8 cellular contexts compared by ENCODE assay signal in genomic region chr2:218569661-218570500, GRCh38. TPM values are rescaled to one million over a fixed set of nuclear protein-coding genes. Genes with fewer than 3 reads are reported as not detected.
DNase-seq lines count a peak whose midpoint lies in the region; ATAC-seq and TF ChIP-seq lines count a peak whose summit lies in the region.

No MANE protein-coding gene starts in this region.

- H3K27ac Mint-ChIP-seq in natural killer cell treated with Interleukin-12 subunit alpha and Interleukin-12 subunit beta and Interleukin-15 and Interleukin-18, amount 100 ng/mL, for 72 hours = peak overlapping the region; percentile 93 to 98

- H3K4me3 ChIP-seq in GM12875 (ENCODE audit: low read depth, low read length) = peak overlapping the region; percentile 78
- H3K4me3 ChIP-seq in SK-N-SH (ENCODE audit: low read depth in 2 of 2, low read length in 1 of 2) = peak overlapping the region; percentile 74 to 79
- H3K4me3 ChIP-seq in epithelial cell of esophagus (ENCODE audit: low read length) = peak overlapping the region; percentile 79

- peak overlapping the region; percentile 97 for H3K4me3 Mint-ChIP-seq in natural killer cell treated with Interleukin-12 subunit alpha and Interleukin-12 subunit beta and Interleukin-15 and Interleukin-18, amount 100 ng/mL, for 72 hours

- TF ChIP-seq CTCF in GM12875 (IDR thresholded peaks at IDR 0.05; ENCODE audit: borderline replicate concordance, insufficient read depth, low read depth, low read length) (no peak), SK-N-SH (IDR thresholded peaks at IDR 0.05) (no peak), epithelial cell of esophagus (IDR thresholded peaks at IDR 0.05; ENCODE audit: insufficient read depth, low read depth, low read length, missing control alignments) (no peak)

- H3K4me1 Mint-ChIP-seq in natural killer cell treated with Interleukin-12 subunit alpha and Interleukin-12 subunit beta and Interleukin-15 and Interleukin-18, amount 100 ng/mL, for 72 hours (ENCODE audit: low read depth in 2 of 2) = peaks cover 39 to 40% of the 10 kb centered on the region in 2 donors

- TF ChIP-seq RAD21 in SK-N-SH (IDR thresholded peaks at IDR 0.05; ENCODE audit: low read length) = no peak

- no peaks in the 10 kb centered on the region for H3K9me3 ChIP-seq in SK-N-SH

- peak overlapping the region; percentile 85 to 88 for H3K27ac ChIP-seq in SK-N-SH (ENCODE audit: low read depth in 2 of 2, low read length in 1 of 2)

- TF ChIP-seq EP300 in SK-N-SH (IDR thresholded peaks at IDR 0.05; ENCODE audit: borderline replicate concordance in 1 of 2, low read depth in 1 of 2, low read length in 1 of 2) = no peak

- H3F3A ChIP-seq in SK-N-SH (replicated peaks; ENCODE audit: insufficient read depth) = peaks cover 22% of the 10 kb centered on the region

- POLR2A ChIA-PET in SK-N-SH (lab: Yijun Ruan, JAX) = interaction anchor here (1.1 kb wide), 1 partner anchor 38 kb away, joined by 6 read pairs; the partner anchor contains the start of gene PLCD4

- H3K4me2 ChIP-seq in SK-N-SH = peak overlapping the region; percentile 82

- H3K9ac ChIP-seq in SK-N-SH = peak overlapping the region; percentile 91

- no peak overlapping the region; the same call in 1 of the 2 replicates for H2AFZ ChIP-seq in SK-N-SH (ENCODE audit: low read depth)

- CTCF ChIA-PET in SK-N-SH (lab: Yijun Ruan, JAX) = interaction anchor here (1.0 to 1.3 kb wide), 3 partner anchors 38 to 78 kb away, joined by 3 to 4 read pairs (median 4); partner anchors contain the start of gene PLCD4

- peaks cover 5 to 14% of the 10 kb centered on the region in 2 experiments; a peak in 2 of 4 replicates for H3K4me1 ChIP-seq in SK-N-SH (ENCODE audit: control insufficient read depth in 1 of 2, insufficient read depth in 2 of 2, low read depth in 1 of 2, low read length in 1 of 2)

- no peaks in the 10 kb centered on the region for H3K9me2 ChIP-seq in SK-N-SH

- H3K36me3 Mint-ChIP-seq in natural killer cell treated with Interleukin-12 subunit alpha and Interleukin-12 subunit beta and Interleukin-15 and Interleukin-18, amount 100 ng/mL, for 72 hours = peaks cover 22% of the 10 kb centered on the region

- 2% methylated on average over 10 of the region's 10 CpGs for WGBS in SK-N-SH (ENCODE audit: low lambda C conversion rate)

- H3K27me3 ChIP-seq in SK-N-SH (ENCODE audit: insufficient read depth) = no peaks in the 10 kb centered on the region

- no peak for ATAC-seq in natural killer cell treated with Interleukin-12 subunit alpha and Interleukin-12 subunit beta and Interleukin-15 and Interleukin-18, amount 100 ng/mL, for 72 hours
- ATAC-seq in GM21515 (IDR thresholded peaks at IDR 0.05; ENCODE audit: unreplicated experiment) = no peak

- no peaks in the 10 kb centered on the region for H3K27me3 Mint-ChIP-seq in natural killer cell treated with Interleukin-12 subunit alpha and Interleukin-12 subunit beta and Interleukin-15 and Interleukin-18, amount 100 ng/mL, for 72 hours

- H3K79me2 ChIP-seq in SK-N-SH (ENCODE audit: insufficient read depth) = peaks cover 97% of the 10 kb centered on the region

- peaks cover 8% of the 10 kb centered on the region; the same call in 1 of the 2 replicates for H4K20me1 ChIP-seq in SK-N-SH (ENCODE audit: insufficient read depth)

- no peaks in the 10 kb centered on the region for H3K9me3 Mint-ChIP-seq in natural killer cell treated with Interleukin-12 subunit alpha and Interleukin-12 subunit beta and Interleukin-15 and Interleukin-18, amount 100 ng/mL, for 72 hours

- H3K36me3 ChIP-seq in SK-N-SH (replicated peaks in 1 of 2; ENCODE audit: control insufficient read depth in 1 of 2, insufficient read depth in 2 of 2, low read length in 1 of 2) = peaks cover 16 to 24% of the 10 kb centered on the region in 2 experiments

- DNase-seq in A172 (ENCODE audit: low spot score) (peak; percentile 27), SK-N-SH (peak; percentile 24), epithelial cell of esophagus (ENCODE audit: low read depth) (peak; percentile 33), cerebellum (ENCODE audit: low spot score) (no peak), activated gamma-delta T cell (lab: John Stamatoyannopoulos, UW) (no peak)
- DNase-seq in natural killer cell treated with Interleukin-12 subunit alpha and Interleukin-12 subunit beta and Interleukin-15 and Interleukin-18, amount 100 ng/mL, for 72 hours (ENCODE audit: low spot score) = no peak

TF ChIP-seq in SK-N-SH, 30 proteins besides CTCF, POLR2A, EP300 and RAD21 (continues in another document):
- TF ChIP-seq FOXM1 (IDR thresholded peaks at IDR 0.05; ENCODE audit: low read depth) = no peak
- TF ChIP-seq, protein P1, sequence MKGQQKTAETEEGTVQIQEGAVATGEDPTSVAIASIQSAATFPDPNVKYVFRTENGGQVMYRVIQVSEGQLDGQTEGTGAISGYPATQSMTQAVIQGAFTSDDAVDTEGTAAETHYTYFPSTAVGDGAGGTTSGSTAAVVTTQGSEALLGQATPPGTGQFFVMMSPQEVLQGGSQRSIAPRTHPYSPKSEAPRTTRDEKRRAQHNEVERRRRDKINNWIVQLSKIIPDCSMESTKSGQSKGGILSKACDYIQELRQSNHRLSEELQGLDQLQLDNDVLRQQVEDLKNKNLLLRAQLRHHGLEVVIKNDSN (IDR thresholded peaks at IDR 0.05; ENCODE audit: borderline replicate concordance, low read depth) = peak; percentile 39; the same call in 1 of the 2 replicates
- TF ChIP-seq POLR2AphosphoS5 (IDR thresholded peaks at IDR 0.05; ENCODE audit: low read depth, low read length) = no peak
- peak; percentile 14; the same call in 1 of the 2 replicates for TF ChIP-seq JUND (IDR thresholded peaks at IDR 0.05)
- TF ChIP-seq, protein P2, sequence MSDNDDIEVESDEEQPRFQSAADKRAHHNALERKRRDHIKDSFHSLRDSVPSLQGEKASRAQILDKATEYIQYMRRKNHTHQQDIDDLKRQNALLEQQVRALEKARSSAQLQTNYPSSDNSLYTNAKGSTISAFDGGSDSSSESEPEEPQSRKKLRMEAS (IDR thresholded peaks at IDR 0.05; ENCODE audit: low read depth) = 0 out of 2 replicates have a peak, but pooled peaks have one; percentile 19
- no peak for TF ChIP-seq EZH2phosphoT487 (IDR thresholded peaks at IDR 0.05; ENCODE audit: borderline replicate concordance, low read depth)
- TF ChIP-seq SIN3A (IDR thresholded peaks at IDR 0.05; ENCODE audit: borderline replicate concordance, low read depth, low read length) = no peak
- no peak for TF ChIP-seq GATA2 (CRISPR knock-in tag; IDR thresholded peaks at IDR 0.05)
- TF ChIP-seq, protein P3, sequence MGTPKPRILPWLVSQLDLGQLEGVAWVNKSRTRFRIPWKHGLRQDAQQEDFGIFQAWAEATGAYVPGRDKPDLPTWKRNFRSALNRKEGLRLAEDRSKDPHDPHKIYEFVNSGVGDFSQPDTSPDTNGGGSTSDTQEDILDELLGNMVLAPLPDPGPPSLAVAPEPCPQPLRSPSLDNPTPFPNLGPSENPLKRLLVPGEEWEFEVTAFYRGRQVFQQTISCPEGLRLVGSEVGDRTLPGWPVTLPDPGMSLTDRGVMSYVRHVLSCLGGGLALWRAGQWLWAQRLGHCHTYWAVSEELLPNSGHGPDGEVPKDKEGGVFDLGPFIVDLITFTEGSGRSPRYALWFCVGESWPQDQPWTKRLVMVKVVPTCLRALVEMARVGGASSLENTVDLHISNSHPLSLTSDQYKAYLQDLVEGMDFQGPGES (IDR thresholded peaks at IDR 0.05; ENCODE audit: low read depth, low read length) = no peak
- TF ChIP-seq NFIC (IDR thresholded peaks at IDR 0.05; ENCODE audit: borderline replicate concordance) = peak; percentile 47; the same call in 1 of the 2 replicates
- TF ChIP-seq TAF1 (IDR thresholded peaks at IDR 0.05; ENCODE audit: borderline replicate concordance, low read depth, low read length) = no peak
- TF ChIP-seq, protein P4, sequence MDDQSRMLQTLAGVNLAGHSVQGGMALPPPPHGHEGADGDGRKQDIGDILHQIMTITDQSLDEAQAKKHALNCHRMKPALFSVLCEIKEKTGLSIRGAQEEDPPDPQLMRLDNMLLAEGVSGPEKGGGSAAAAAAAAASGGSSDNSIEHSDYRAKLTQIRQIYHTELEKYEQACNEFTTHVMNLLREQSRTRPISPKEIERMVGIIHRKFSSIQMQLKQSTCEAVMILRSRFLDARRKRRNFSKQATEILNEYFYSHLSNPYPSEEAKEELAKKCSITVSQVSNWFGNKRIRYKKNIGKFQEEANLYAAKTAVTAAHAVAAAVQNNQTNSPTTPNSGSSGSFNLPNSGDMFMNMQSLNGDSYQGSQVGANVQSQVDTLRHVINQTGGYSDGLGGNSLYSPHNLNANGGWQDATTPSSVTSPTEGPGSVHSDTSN (IDR thresholded peaks at IDR 0.05) = no peak
- peak; percentile 39; the same call in 1 of the 2 replicates for TF ChIP-seq MEF2A (IDR thresholded peaks at IDR 0.05; ENCODE audit: borderline replicate concordance, low read depth)
- peak; percentile 6; the same call in 1 of the 2 replicates for TF ChIP-seq FOSL2 (IDR thresholded peaks at IDR 0.05; ENCODE audit: borderline replicate concordance, low read depth)
- no peak for TF ChIP-seq TCF12 (IDR thresholded peaks at IDR 0.05)
- TF ChIP-seq RFX5 (IDR thresholded peaks at IDR 0.05; ENCODE audit: low read length) = no peak
- TF ChIP-seq MXI1 (IDR thresholded peaks at IDR 0.05; ENCODE audit: low read depth, low read length) = no peak

RNA-seq across cellular contexts. Expression of gene CNOT9, which starts 1.2 kb away (rescaled TPM):
- 99.4 and 114 TPM in 2 replicates for total RNA-seq in A172 (2014; rRNA removed; shearing (Covaris generic))
- polyA plus RNA-seq in SK-N-SH (2012; rRNA removed) = 36.8 and 40.8 TPM in 2 replicates
- 34.9 and 36.3 TPM in 2 replicates for polyA plus RNA-seq in SK-N-SH (2012; cell fraction: cytosol; rRNA removed)
- 48.5 and 60.1 TPM in 2 replicates for polyA plus RNA-seq in SK-N-SH (2012; cell fraction: nucleus; rRNA removed)
- 100 to 1,000 TPM in 1 of 2 donors, 10 to 100 TPM in 1; 92.9 to 147 TPM for total RNA-seq in natural killer cell treated with Interleukin-12 subunit alpha and Interleukin-12 subunit beta and Interleukin-15 and Interleukin-18, amount 100 ng/mL, for 72 hours
- 40.7 TPM for total RNA-seq in cerebellum

RNA-seq across cellular contexts. Expression of gene USP37, which starts 1.7 kb away (rescaled TPM):
- 15.8 and 19.1 TPM in 2 replicates for total RNA-seq in A172 (2014; rRNA removed; shearing (Covaris generic))
- polyA plus RNA-seq in SK-N-SH (2012; rRNA removed) = 0.95 and 1.4 TPM in 2 replicates
- polyA plus RNA-seq in SK-N-SH (2012; cell fraction: cytosol; rRNA removed) = 1.2 and 1.5 TPM in 2 replicates
- 1.2 and 2.4 TPM in 2 replicates for polyA plus RNA-seq in SK-N-SH (2012; cell fraction: nucleus; rRNA removed)
- total RNA-seq in natural killer cell treated with Interleukin-12 subunit alpha and Interleukin-12 subunit beta and Interleukin-15 and Interleukin-18, amount 100 ng/mL, for 72 hours = 10 to 100 TPM; 34.0 to 63.8 TPM
- total RNA-seq in cerebellum = 31.1 TPM

RNA-seq across cellular contexts. Expression of gene PLCD4, which starts 37.8 kb away (rescaled TPM):
- total RNA-seq in A172 (2014; rRNA removed; shearing (Covaris generic)) = 1.3 and 6.9 TPM in 2 replicates
- polyA plus RNA-seq in SK-N-SH (2012; rRNA removed) = 8.5 and 11.0 TPM in 2 replicates
- polyA plus RNA-seq in SK-N-SH (2012; cell fraction: cytosol; rRNA removed) = 4.3 and 6.5 TPM in 2 replicates
- polyA plus RNA-seq in SK-N-SH (2012; cell fraction: nucleus; rRNA removed) = 41.2 and 45.8 TPM in 2 replicates
- total RNA-seq in natural killer cell treated with Interleukin-12 subunit alpha and Interleukin-12 subunit beta and Interleukin-15 and Interleukin-18, amount 100 ng/mL, for 72 hours = under 1 TPM in 1 of 2 donors, not detected in 1; 0.74 TPM
- total RNA-seq in cerebellum = 1.2 TPM

Comparison
In these comparisons a context has a peak if more than half of its experiments do, and no peak if none do; other contexts are left out.
1. DNase-seq: peak in A172 (single experiment), SK-N-SH (single experiment) and epithelial cell of esophagus (single experiment); none in natural killer cell treated with Interleukin-12 subunit alpha and Interleukin-12 subunit beta and Interleukin-15 and Interleukin-18, amount 100 ng/mL, for 72 hours (single experiment), cerebellum (single experiment) and activated gamma-delta T cell (single experiment).
2. Peak in every context shown above with its lines, with median percentiles within 50 percentile points of each other: H3K4me3 ChIP-seq.